9 cellular contexts compared by ENCODE assay signal in genomic region chr16:77971306-77972131, GRCh38. TPM values are rescaled to one million over a fixed set of nuclear protein-coding genes. Genes with fewer than 3 reads are reported as not detected.
DNase-seq lines count a peak whose midpoint lies in the region; ATAC-seq and TF ChIP-seq lines count a peak whose summit lies in the region.
"Had no signal": no experiment of that assay in that cellular context is flagged by ENCODE, and none has a peak within 500 bp of the region (broad histone marks: within the 10 kb centered on the region; RNA-seq: fewer than 3 reads in every experiment).

No MANE protein-coding gene starts in this region.

- H3K27ac ChIP-seq in KMS-11 (no peak overlapping the region), heart left ventricle (peak overlapping the region in 1 of 12 donors; percentile 29), psoas muscle (no peak overlapping the region), vagina (no peak overlapping the region)

- peak overlapping the region in 1 of 2 donors; percentile 81 for H3K27ac Mint-ChIP-seq in activated naive CD4-positive, alpha-beta T cell treated with anti-CD3 and anti-CD28 coated beads, Interleukin-2, amount 50 U/mL, for 72 hours

- H3K4me1 ChIP-seq in KMS-11 (ENCODE audit: low read depth, poor library complexity, severe bottlenecking) (no peaks in the 10 kb centered on the region), heart left ventricle (peaks cover 0 to 4% (median 0%) of the 10 kb centered on the region in 12 donors), psoas muscle (no peaks in the 10 kb centered on the region), vagina (no peaks in the 10 kb centered on the region)

- ATAC-seq in GM21360 (IDR thresholded peaks at IDR 0.05; ENCODE audit: unreplicated experiment) (peak; percentile 84), heart left ventricle (peak in 3 of 4 donors; percentile 87 to 93 (median 88)), psoas muscle (peak in 3 of 4 donors; percentile 42 to 69 (median 45))
- ATAC-seq in activated naive CD4-positive, alpha-beta T cell treated with anti-CD3 and anti-CD28 coated beads, Interleukin-2, amount 50 U/mL, for 72 hours, result peak; percentile 64 to 72

- peak; percentile 22 for DNase-seq in COLO829 (ENCODE audit: low spot score)
- DNase-seq in SK-N-DZ (ENCODE audit: low spot score), result peak; percentile 72
- DNase-seq in activated naive CD4-positive, alpha-beta T cell treated with anti-CD3 and anti-CD28 coated beads, Interleukin-2, amount 50 U/mL, for 72 hours (ENCODE audit: low spot score in 2 of 2), result peak; percentile 62 to 80
- peak; percentile 71 to 85 (median 81) for DNase-seq in heart left ventricle
- peak; percentile 76 to 83 for DNase-seq in psoas muscle
- no peak for DNase-seq in vagina (ENCODE audit: extremely low spot score in 2 of 2)

- H3K36me3 ChIP-seq in KMS-11 (ENCODE audit: insufficient read depth) (no peaks in the 10 kb centered on the region), heart left ventricle (no peaks in the 10 kb centered on the region), psoas muscle (ENCODE audit: insufficient read depth in 1 of 2, low read depth in 1 of 2) (no peaks in the 10 kb centered on the region), vagina (no peaks in the 10 kb centered on the region)

- no peak overlapping the region for H2AFZ ChIP-seq in KMS-11 (ENCODE audit: low read depth)

- TF ChIP-seq POLR2A in heart left ventricle (IDR thresholded peaks at IDR 0.05) (no peak), vagina (IDR thresholded peaks at IDR 0.05) (no peak)

- H3K9ac ChIP-seq in KMS-11, result no peak overlapping the region

- no peaks in the 10 kb centered on the region for H3K9me3 ChIP-seq in heart left ventricle
- H3K9me3 ChIP-seq in psoas muscle, result no peaks in the 10 kb centered on the region
- no peaks in the 10 kb centered on the region for H3K9me3 ChIP-seq in vagina

- no peaks in the 10 kb centered on the region for H3K9me3 Mint-ChIP-seq in activated naive CD4-positive, alpha-beta T cell treated with anti-CD3 and anti-CD28 coated beads, Interleukin-2, amount 50 U/mL, for 72 hours

- TF ChIP-seq CTCF in KMS-11 (conservative IDR thresholded peaks at IDR 0.05; ENCODE audit: low read depth, low read length), result peak; percentile 92
- peak; percentile 58 to 83 (median 78) for TF ChIP-seq CTCF in heart left ventricle (IDR thresholded peaks at IDR 0.05)
- peak; percentile 76 for TF ChIP-seq CTCF in psoas muscle (IDR thresholded peaks at IDR 0.05)
- peak in 2 of 3 experiments; percentile 79 to 89 for TF ChIP-seq CTCF in vagina (IDR thresholded peaks at IDR 0.05)

- no peak overlapping the region for H3K4me3 ChIP-seq in KMS-11 (IDR thresholded peaks at IDR 0.05; ENCODE audit: insufficient read depth, low read depth, low read length)
- no peak overlapping the region for H3K4me3 ChIP-seq in heart left ventricle
- H3K4me3 ChIP-seq in psoas muscle, result no peak overlapping the region
- no peak overlapping the region for H3K4me3 ChIP-seq in vagina

- H3K27me3 ChIP-seq in KMS-11 (ENCODE audit: insufficient read depth, low read depth) (no peaks in the 10 kb centered on the region), heart left ventricle (peaks cover 0 to 5% (median 0%) of the 10 kb centered on the region in 9 donors), psoas muscle (ENCODE audit: insufficient read depth in 3 of 3, low read length in 2 of 3) (no peaks in the 10 kb centered on the region), vagina (no peaks in the 10 kb centered on the region)

- H4K20me1 ChIP-seq in KMS-11 (ENCODE audit: insufficient read depth), result no peaks in the 10 kb centered on the region

- 29 to 34% (median 31%) methylated on average over 16 of the region's 16 CpGs for WGBS in heart left ventricle, 4 donors
- 28 to 31% (median 29%) methylated on average over 16 of the region's 16 CpGs for WGBS in psoas muscle, 3 donors

- no peaks in the 10 kb centered on the region for H3K79me2 ChIP-seq in KMS-11 (ENCODE audit: insufficient read depth, low read depth)

- intact Hi-C loops in heart left ventricle (cut with DNase I) (loop anchor here (1.0 to 10.0 kb wide), 8 partner anchors 184 to 737 kb away; partner anchors contain the start of genes NUDT7 (in 1 of the 10) and VAT1L (in 1 of the 10)), psoas muscle (cut with DNase I) (loop anchor here (1.0 to 5.0 kb wide), 2 partner anchors 296 to 299 kb away; no protein-coding TSS in a partner anchor), vagina (cut with DNase I) (loop anchor here (5.0 kb wide), 1 partner anchor 294 kb away; no protein-coding TSS in a partner anchor)

- no peak overlapping the region for H3K4me2 ChIP-seq in KMS-11

- H3K36me3 Mint-ChIP-seq in activated naive CD4-positive, alpha-beta T cell treated with anti-CD3 and anti-CD28 coated beads, Interleukin-2, amount 50 U/mL, for 72 hours, result no peaks in the 10 kb centered on the region

RNA-seq across cellular contexts. Expression of gene CLEC3A, which starts 50.8 kb away (rescaled TPM):
- polyA plus RNA-seq in SK-N-DZ (2014; cell fraction: cytosol; rRNA removed), result not detected in 2 replicates
- polyA plus RNA-seq in SK-N-DZ (2014; cell fraction: nucleus; rRNA removed), result not detected in 2 replicates
- total RNA-seq in activated naive CD4-positive, alpha-beta T cell treated with anti-CD3 and anti-CD28 coated beads, Interleukin-2, amount 50 U/mL, for 72 hours, result not detected
- total RNA-seq in heart left ventricle, result not detected
- not detected for polyA plus RNA-seq in heart left ventricle
- not detected for total RNA-seq in psoas muscle
- not detected for polyA plus RNA-seq in psoas muscle
- not detected for total RNA-seq in vagina
- total RNA-seq: activated CD8-positive, alpha-beta memory T cell treated with anti-CD3 and anti-CD28 coated beads for 36 hours had no signal

Comparison
In these comparisons a context has a peak if more than half of its experiments do, and no peak if none do; other contexts are left out.
1. DNase-seq: peak in COLO829 (single experiment), SK-N-DZ (single experiment), activated naive CD4-positive, alpha-beta T cell treated with anti-CD3 and anti-CD28 coated beads, Interleukin-2, amount 50 U/mL, for 72 hours (2 of 2), heart left ventricle (5 of 5) and psoas muscle (2 of 2); none in vagina (0 of 2).
2. Peak in every context shown above with its lines, with median percentiles within 50 percentile points of each other: ATAC-seq and CTCF ChIP-seq.